ENCODE assay signal across 12 cellular contexts in the genomic region with DNA sequence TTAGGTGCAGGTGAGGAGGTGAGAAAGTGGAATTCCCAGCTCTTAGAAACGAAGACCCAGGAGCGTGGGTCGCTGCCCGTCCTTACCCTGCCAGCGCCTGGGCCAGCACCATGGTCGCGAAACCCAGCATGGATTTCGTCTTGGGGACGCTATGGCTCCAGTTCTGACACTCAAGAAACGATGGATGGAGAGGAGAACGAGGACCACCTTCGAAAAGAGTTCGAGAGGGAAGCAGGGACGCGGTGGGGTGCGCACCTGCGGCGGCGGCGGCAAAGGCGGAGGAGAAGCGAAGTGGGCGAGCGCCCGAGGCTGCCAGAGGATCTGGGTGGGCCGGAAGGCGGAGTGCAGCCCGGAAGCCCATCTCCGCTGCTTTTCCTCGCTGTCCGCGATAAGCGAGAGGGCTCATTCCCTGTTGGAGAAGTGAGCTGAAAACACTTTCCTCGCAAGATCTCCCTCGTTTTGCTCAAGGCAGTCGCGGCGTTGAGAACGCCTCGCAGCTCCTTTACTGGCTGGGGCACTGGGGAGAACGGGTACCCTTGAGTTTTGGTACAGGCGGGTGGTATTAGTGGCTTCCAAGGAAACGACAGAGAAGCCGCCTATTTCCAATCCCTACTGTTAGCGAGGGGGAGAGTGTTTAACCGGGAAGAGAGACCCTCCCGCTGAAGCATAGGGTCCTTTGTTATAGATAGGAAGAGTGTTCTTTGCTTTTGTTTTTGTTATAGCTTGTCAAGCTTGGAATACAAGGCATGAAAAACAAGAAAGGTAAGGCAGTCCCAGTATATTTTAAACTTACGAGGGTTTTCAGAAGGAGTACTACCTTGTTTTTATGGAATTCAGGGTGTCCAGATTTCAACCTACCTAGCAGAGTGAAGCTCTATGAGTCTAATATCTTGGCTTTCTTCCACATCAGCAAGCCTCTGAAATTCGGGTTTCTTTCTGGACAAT.
A peak's percentile ranks its signal among the peaks of the same experiment; 100 is the strongest.
DNase-seq lines count a peak whose midpoint lies in the region; ATAC-seq and TF ChIP-seq lines count a peak whose summit lies in the region.
"Had no signal": no experiment of that assay in that cellular context is flagged by ENCODE, and none has a peak within 500 bp of the region (broad histone marks: within the 10 kb centered on the region; RNA-seq: fewer than 3 reads in every experiment).

No MANE protein-coding gene starts in this region.

- H3K36me3 Mint-ChIP-seq in endothelial cell (ENCODE audit: low read depth, unreplicated experiment) (no peaks in the 10 kb centered on the region), neural crest cell (ENCODE audit: low read depth) (no peaks in the 10 kb centered on the region)

- no peak for DNase-seq in GM23248
- no peak for DNase-seq in NT2/D1 (ENCODE audit: low read depth, low spot score)
- DNase-seq in endothelial cell (ENCODE audit: low spot score): peak; percentile 25
- no peak for DNase-seq in neural crest cell (ENCODE audit: low read depth, low spot score)
- DNase-seq in PC-3: no peak
- DNase-seq: effector CD8-positive, alpha-beta T cell; EL; left cardiac atrium; NK-92 treated with Interleukin-12 subunit alpha and Interleukin-12 subunit beta, amount 100 ng/mL, for 24 hours; T-helper 9 cell had no signal

- H3K79me2 ChIP-seq in GM23248 (ENCODE audit: insufficient read depth): no peaks in the 10 kb centered on the region
- H3K79me2 ChIP-seq in PC-3 (ENCODE audit: low read length): no peaks in the 10 kb centered on the region

- in situ Hi-C loops in GM23248 (cut with MboI): no loop called here

- H3K27me3 Mint-ChIP-seq in endothelial cell (ENCODE audit: unreplicated experiment): peaks cover 34% of the 10 kb centered on the region
- peaks cover 100% of the 10 kb centered on the region for H3K27me3 Mint-ChIP-seq in neural crest cell (ENCODE audit: low read depth)

- CTCF ChIA-PET in PC-3 (lab: Charles Lee): no interaction called here

- H3K36me3 ChIP-seq in GM23248 (ENCODE audit: low read depth): no peaks in the 10 kb centered on the region
- H3K36me3 ChIP-seq in NT2/D1 (ENCODE audit: insufficient read depth, insufficient read length, low read length): no peaks in the 10 kb centered on the region
- no peaks in the 10 kb centered on the region for H3K36me3 ChIP-seq in PC-3 (ENCODE audit: low read depth, low read length)

- 2 to 3% methylated on average over 49 of the region's 49 CpGs for WGBS in GM23248 (ENCODE audit: low coverage in 1 of 2, low lambda C conversion rate in 2 of 2, missing lambda C conversion rate in 2 of 2), 2 experiments

- H3K27ac ChIP-seq in GM23248 (no peak overlapping the region), PC-3 (ENCODE audit: low read length) (no peak overlapping the region)

- H4K20me1 ChIP-seq in GM23248 (ENCODE audit: insufficient read depth) (no peaks in the 10 kb centered on the region), PC-3 (ENCODE audit: low read length) (no peaks in the 10 kb centered on the region)

- H3K4me1 Mint-ChIP-seq in endothelial cell (ENCODE audit: unreplicated experiment) (peaks cover 45% of the 10 kb centered on the region), neural crest cell (peaks cover 33% of the 10 kb centered on the region)

- no TSS peak for BruUV-seq in PC-3 (replicated peaks; lab: Mats Ljungman, UMichigan)

- H3K9me3 Mint-ChIP-seq in endothelial cell (ENCODE audit: unreplicated experiment) (no peaks in the 10 kb centered on the region), neural crest cell (no peaks in the 10 kb centered on the region)

- no peak for TF ChIP-seq CTCF in endothelial cell (IDR thresholded peaks at IDR 0.05; ENCODE audit: unreplicated experiment)
- no peak for TF ChIP-seq CTCF in neural crest cell (conservative IDR thresholded peaks at IDR 0.05)
- no peak for TF ChIP-seq CTCF in PC-3 (conservative IDR thresholded peaks at IDR 0.05; ENCODE audit: low read depth, low read length)

- POLR2A ChIA-PET in PC-3 (lab: Charles Lee; ENCODE audit: unreplicated experiment): no interaction called here

- H3K9me3 ChIP-seq in GM23248 (ENCODE audit: low read depth): no peaks in the 10 kb centered on the region
- H3K9me3 ChIP-seq in NT2/D1 (ENCODE audit: insufficient read depth, low read length): no peaks in the 10 kb centered on the region
- no peaks in the 10 kb centered on the region for H3K9me3 ChIP-seq in PC-3 (ENCODE audit: low read length)

- H3K4me1 ChIP-seq in GM23248 (ENCODE audit: insufficient read depth) (peaks cover 21% of the 10 kb centered on the region; the same call in 1 of the 2 replicates), NT2/D1 (ENCODE audit: insufficient read depth, insufficient read length) (no peaks in the 10 kb centered on the region), PC-3 (ENCODE audit: insufficient read depth, low read length) (peaks cover 4% of the 10 kb centered on the region; the same call in 1 of the 2 replicates)

- H3K9ac ChIP-seq in GM23248 (no peak overlapping the region), NT2/D1 (ENCODE audit: insufficient read length, low read depth) (no peak overlapping the region), PC-3 (ENCODE audit: low read length) (no peak overlapping the region)

- H3K27ac Mint-ChIP-seq in endothelial cell (ENCODE audit: unreplicated experiment) (no peak overlapping the region), neural crest cell (ENCODE audit: unreplicated experiment) (no peak overlapping the region)

- H2AFZ ChIP-seq in GM23248: peak overlapping the region; percentile 31; the same call in 1 of the 2 replicates
- H2AFZ ChIP-seq in PC-3 (ENCODE audit: low read length): no peak overlapping the region

- no peaks in the 10 kb centered on the region for H3K9me2 ChIP-seq in GM23248 (ENCODE audit: insufficient read depth)
- H3K9me2 ChIP-seq in PC-3 (replicated peaks; ENCODE audit: low read length): no peaks in the 10 kb centered on the region

- H3K4me3 ChIP-seq in GM23248 (peak overlapping the region; percentile 41), NT2/D1 (ENCODE audit: insufficient read length, low read depth) (peak overlapping the region; percentile 21), PC-3 (ENCODE audit: low read length) (no peak overlapping the region)

- H3K4me3 Mint-ChIP-seq in endothelial cell (ENCODE audit: unreplicated experiment): peak overlapping the region; percentile 81
- H3K4me3 Mint-ChIP-seq in neural crest cell: peak overlapping the region; percentile 73

- ATAC-seq in HG02571 (IDR thresholded peaks at IDR 0.05; ENCODE audit: unreplicated experiment) (no peak), HG03457 (IDR thresholded peaks at IDR 0.05; ENCODE audit: unreplicated experiment) (no peak), PC-3 (no peak)
- ATAC-seq: left cardiac atrium had no signal

- H3K4me2 ChIP-seq in GM23248 (ENCODE audit: unreplicated experiment) (peak overlapping the region; percentile 42), PC-3 (ENCODE audit: low read length) (no peak overlapping the region)

- H3F3A ChIP-seq in GM23248 (ENCODE audit: insufficient read depth) (peaks cover 10% of the 10 kb centered on the region; the same call in 1 of the 2 replicates), PC-3 (ENCODE audit: low read length, unreplicated experiment) (no peaks in the 10 kb centered on the region)

- intact Hi-C loops in PC-3 (cut with micrococcal nuclease): no loop called here

- H3K27me3 ChIP-seq in GM23248 (replicated peaks; ENCODE audit: insufficient read depth) (peaks cover 71% of the 10 kb centered on the region), NT2/D1 (ENCODE audit: insufficient read depth, insufficient read length) (peaks cover 99% of the 10 kb centered on the region), PC-3 (ENCODE audit: low read length) (peaks cover 37% of the 10 kb centered on the region)
